ENCODE assay signal across 19 cellular contexts in genomic region chr2:11573418-11574175, GRCh38. TPM values are rescaled to one million over a fixed set of nuclear protein-coding genes. Genes with fewer than 3 reads are reported as not detected.
A peak's percentile ranks its signal among the peaks of the same experiment; 100 is the strongest.
DNase-seq lines count a peak whose midpoint lies in the region; ATAC-seq, FAIRE-seq and TF ChIP-seq lines count a peak whose summit lies in the region.
"Had no signal": no experiment of that assay in that cellular context is flagged by ENCODE, and none has a peak within 500 bp of the region (broad histone marks: within the 10 kb centered on the region; RNA-seq: fewer than 3 reads in every experiment).

No MANE protein-coding gene starts in this region.

- H2BK120ac ChIP-seq in mesenchymal stem cell (ENCODE audit: low read depth, low read length) = no peak overlapping the region

- H2BK5ac ChIP-seq in mesenchymal stem cell (ENCODE audit: low read depth, low read length, poor library complexity, severe bottlenecking) = no peak overlapping the region

- H3K4me3 Mint-ChIP-seq in activated naive CD8-positive, alpha-beta T cell treated with anti-CD3 and anti-CD28 coated beads for 36 hours = no peak overlapping the region
- no peak overlapping the region for H3K4me3 Mint-ChIP-seq in T-cell
- H3K4me3 Mint-ChIP-seq: dendritic cell treated with granulocyte-macrophage colony-stimulating factor and Interleukin-4, amounts not matched to agents 40 ng/mL and 50 ng/mL, for 4 days; nephron had no signal

- no peaks in the 10 kb centered on the region for H3K27me3 Mint-ChIP-seq in activated naive CD8-positive, alpha-beta T cell treated with anti-CD3 and anti-CD28 coated beads for 36 hours
- H3K27me3 Mint-ChIP-seq in T-cell = peaks cover 0 to 5% of the 10 kb centered on the region in 2 donors

- no peak overlapping the region for H3K9ac ChIP-seq in HepG2 (ENCODE audit: insufficient read depth, low read depth, low read length)
- H3K9ac ChIP-seq in mesenchymal stem cell (ENCODE audit: low read length) = no peak overlapping the region

- FAIRE-seq in HepG2 (lab: Jason Lieb, UNC) = no peak
- FAIRE-seq: A204.1, D721Med, small intestine had no signal

- TF ChIP-seq EP300 in HepG2 (IDR thresholded peaks at IDR 0.05; ENCODE audit: low read depth in 2 of 2, low read length in 2 of 2) (no peak), HepG2 (CRISPR knock-in tag; IDR thresholded peaks at IDR 0.05; ENCODE audit: borderline replicate concordance) (no peak)

- no peak for DNase-seq in HepG2 (ENCODE audit: low spot score)
- DNase-seq in right lobe of liver = no peak
- peak; percentile 32 for DNase-seq in astrocyte of the spinal cord (ENCODE audit: low read depth, low spot score)
- peak; percentile 66 for DNase-seq in mesenchymal stem cell
- DNase-seq in NCI-H2029 treated with DMSO at 0.1 percent for 48 hours (lab: John Stamatoyannopoulos, UW) = no peak
- no peak for DNase-seq in activated naive CD8-positive, alpha-beta T cell treated with anti-CD3 and anti-CD28 coated beads for 36 hours
- no peak for DNase-seq in HuH-7.5 (ENCODE audit: low spot score)
- no peak for DNase-seq in T-cell
- DNase-seq: left colon, NCI-H1105 treated with DMSO at 0.1 percent for 48 hours, NCI-H510A treated with DMSO at 0.1 percent for 48 hours, SIG-M5, small intestine, transverse colon had no signal

- H3K9me3 Mint-ChIP-seq in activated naive CD8-positive, alpha-beta T cell treated with anti-CD3 and anti-CD28 coated beads for 36 hours = no peaks in the 10 kb centered on the region
- no peaks in the 10 kb centered on the region for H3K9me3 Mint-ChIP-seq in T-cell
- H3K9me3 Mint-ChIP-seq: dendritic cell treated with granulocyte-macrophage colony-stimulating factor and Interleukin-4, amounts not matched to agents 40 ng/mL and 50 ng/mL, for 4 days; nephron had no signal

- H3K9me3 ChIP-seq in HepG2 (ENCODE audit: low read length) (no peaks in the 10 kb centered on the region), right lobe of liver (no peaks in the 10 kb centered on the region), mesenchymal stem cell (ENCODE audit: control insufficient read depth, low read length) (no peaks in the 10 kb centered on the region)
- H3K9me3 ChIP-seq: transverse colon had no signal

- no peak overlapping the region for H3K4me2 ChIP-seq in HepG2 (ENCODE audit: low read depth, low read length)
- no peak overlapping the region for H3K4me2 ChIP-seq in mesenchymal stem cell (ENCODE audit: low read length, poor library complexity, severe bottlenecking)

- intact Hi-C loops in HepG2 (cut with micrococcal nuclease; ENCODE audit: unreplicated experiment) = no loop called here
- intact Hi-C loops in right lobe of liver (cut with DNase I) = no loop called here

- H2AFZ ChIP-seq in HepG2 (ENCODE audit: low read length) (no peak overlapping the region), mesenchymal stem cell (ENCODE audit: low read depth, low read length) (no peak overlapping the region)

- no peak for TF ChIP-seq CTCF in HepG2 (CRISPR knock-in tag; IDR thresholded peaks at IDR 0.05)
- TF ChIP-seq CTCF in right lobe of liver (IDR thresholded peaks at IDR 0.05) = no peak
- no peak for TF ChIP-seq CTCF in astrocyte of the spinal cord (IDR thresholded peaks at IDR 0.05; ENCODE audit: low read depth, low read length)

- H3K27ac ChIP-seq in HepG2 (ENCODE audit: extremely low read length, insufficient read depth, low read length) (no peak overlapping the region), right lobe of liver (no peak overlapping the region), mesenchymal stem cell (ENCODE audit: low read length, poor library complexity, severe bottlenecking) (no peak overlapping the region)
- H3K27ac ChIP-seq: foreskin keratinocyte had no signal

- H4K20me1 ChIP-seq in HepG2 (ENCODE audit: insufficient read depth, low read length) = no peaks in the 10 kb centered on the region

- no peak overlapping the region for H2AK5ac ChIP-seq in mesenchymal stem cell (ENCODE audit: low read length, severe bottlenecking)

- TF ChIP-seq RAD21 in HepG2 (CRISPR knock-in tag; IDR thresholded peaks at IDR 0.05) = no peak

- TF ChIP-seq POLR2A in HepG2 (IDR thresholded peaks at IDR 0.05; ENCODE audit: insufficient read depth in 1 of 2, low read depth in 2 of 2, low read length in 2 of 2) = no peak
- TF ChIP-seq POLR2A in right lobe of liver (IDR thresholded peaks at IDR 0.05) = no peak

- no peak overlapping the region for H2BK15ac ChIP-seq in mesenchymal stem cell (ENCODE audit: low read depth, poor library complexity, severe bottlenecking)

- no peaks in the 10 kb centered on the region for H3K4me1 Mint-ChIP-seq in activated naive CD8-positive, alpha-beta T cell treated with anti-CD3 and anti-CD28 coated beads for 36 hours
- H3K4me1 Mint-ChIP-seq in T-cell = no peaks in the 10 kb centered on the region
- H3K4me1 Mint-ChIP-seq: nephron had no signal

- peak overlapping the region; percentile 52 for H4K91ac ChIP-seq in mesenchymal stem cell (ENCODE audit: low read length)

- BruUV-seq in HepG2 (replicated peaks; lab: Mats Ljungman, UMichigan) = no TSS peak

- ATAC-seq in HepG2 = no peak
- ATAC-seq in right lobe of liver = no peak
- no peak for ATAC-seq in T-cell (replicated peaks in 1 of 4)

- POLR2A ChIA-PET in HepG2 (lab: Yijun Ruan, JAX) (no interaction called here), T-cell (lab: Charles Lee) (no interaction called here)

- no peaks in the 10 kb centered on the region for H3K36me3 Mint-ChIP-seq in activated naive CD8-positive, alpha-beta T cell treated with anti-CD3 and anti-CD28 coated beads for 36 hours
- H3K36me3 Mint-ChIP-seq in T-cell = no peaks in the 10 kb centered on the region

- H3K4me1 ChIP-seq in HepG2 (ENCODE audit: insufficient read depth, low read length) = no peaks in the 10 kb centered on the region
- H3K4me1 ChIP-seq in right lobe of liver = no peaks in the 10 kb centered on the region
- peaks cover 9% of the 10 kb centered on the region for H3K4me1 ChIP-seq in mesenchymal stem cell (ENCODE audit: control insufficient read depth, insufficient read depth, low read depth, low read length)
- H3K4me1 ChIP-seq: foreskin keratinocyte, transverse colon had no signal

- H3K23ac ChIP-seq in mesenchymal stem cell (ENCODE audit: low read length in 2 of 2) = no peak overlapping the region

- H3K36me3 ChIP-seq in HepG2 (replicated peaks in 1 of 2; ENCODE audit: control insufficient read depth in 1 of 2, insufficient read depth in 2 of 2, low read length in 2 of 2) (peaks cover 58 to 92% of the 10 kb centered on the region in 2 experiments), right lobe of liver (no peaks in the 10 kb centered on the region), mesenchymal stem cell (ENCODE audit: control insufficient read depth in 1 of 2, insufficient read depth in 2 of 2, low read depth in 1 of 2, low read length in 2 of 2) (no peaks in the 10 kb centered on the region)
- H3K36me3 ChIP-seq: transverse colon had no signal

- H3K18ac ChIP-seq in mesenchymal stem cell (ENCODE audit: low read depth in 1 of 2, low read length in 2 of 2) = peak overlapping the region; percentile 59 to 77

- H3K4ac ChIP-seq in mesenchymal stem cell (ENCODE audit: low read depth in 1 of 2, low read length in 2 of 2) = peak overlapping the region in 1 of 2 experiments; percentile 61

- H3K27me3 ChIP-seq in HepG2 (ENCODE audit: control insufficient read depth in 1 of 2, insufficient read depth in 2 of 2, low read length in 2 of 2) (no peaks in the 10 kb centered on the region), right lobe of liver (no peaks in the 10 kb centered on the region), mesenchymal stem cell (ENCODE audit: control insufficient read depth in 1 of 2, insufficient read depth in 1 of 2, low read length in 2 of 2) (peaks cover 14 to 53% of the 10 kb centered on the region in 2 experiments)
- H3K27me3 ChIP-seq: transverse colon had no signal

- peak overlapping the region; percentile 23 to 49 for H2BK12ac ChIP-seq in mesenchymal stem cell (ENCODE audit: low read length in 2 of 2)

- no peak overlapping the region for H4K8ac ChIP-seq in mesenchymal stem cell (ENCODE audit: low read length)

- H3K79me2 ChIP-seq in HepG2 (ENCODE audit: insufficient read depth, low read length) = no peaks in the 10 kb centered on the region

- H3K4me3 ChIP-seq in HepG2 (replicated peaks in 1 of 3; ENCODE audit: insufficient read depth in 1 of 3, low read depth in 2 of 3, low read length in 3 of 3) = no peak overlapping the region
- H3K4me3 ChIP-seq in right lobe of liver = no peak overlapping the region
- H3K4me3 ChIP-seq in astrocyte of the spinal cord (ENCODE audit: low read depth, low read length) = no peak overlapping the region
- H3K4me3 ChIP-seq in mesenchymal stem cell (ENCODE audit: insufficient read depth in 1 of 2, low read depth in 1 of 2, low read length in 2 of 2) = no peak overlapping the region
- H3K4me3 ChIP-seq: transverse colon had no signal

- CTCF ChIA-PET in HepG2 (lab: Yijun Ruan, JAX; ENCODE audit: low intra/inter-chr PET ratio, low total read pairs) (no interaction called here), T-cell (lab: Charles Lee) (no interaction called here)

- H3K79me1 ChIP-seq in mesenchymal stem cell (replicated peaks; ENCODE audit: low read length, poor library complexity, severe bottlenecking) = no peaks in the 10 kb centered on the region

- H3K27ac Mint-ChIP-seq in activated naive CD8-positive, alpha-beta T cell treated with anti-CD3 and anti-CD28 coated beads for 36 hours = no peak overlapping the region
- H3K27ac Mint-ChIP-seq in T-cell = no peak overlapping the region
- H3K27ac Mint-ChIP-seq: dendritic cell treated with granulocyte-macrophage colony-stimulating factor and Interleukin-4, amounts not matched to agents 40 ng/mL and 50 ng/mL, for 4 days; nephron had no signal

- WGBS in HepG2 (ENCODE audit: low lambda C conversion rate) = 97% methylated on average over 10 of the region's 10 CpGs
- WGBS in right lobe of liver (ENCODE audit: insufficient coverage, low coverage, low lambda C conversion rate, missing lambda C conversion rate) = 76% methylated on average over 5 of the region's 10 CpGs
- 63% methylated on average over 9 of the region's 10 CpGs for WGBS in mesenchymal stem cell

- in situ Hi-C loops in HepG2 (cut with HindIII; ENCODE audit: extremely low pct_ligation_motif_present, low pct_unique_long_range_greater_than_20kb) (no loop called here), astrocyte of the spinal cord (cut with HindIII; ENCODE audit: low sequenced_read_pairs) (no loop called here)

- peak overlapping the region in 1 of 2 experiments; percentile 62 for H3K14ac ChIP-seq in mesenchymal stem cell (ENCODE audit: low read length in 2 of 2)

RNA-seq across cellular contexts. Expression of gene GREB1, which starts 39.8 kb away (rescaled TPM):
- total RNA-seq in HepG2 (2016; rRNA removed; fragmentation: Illumina TruSeq; extraction: Trizol) (61.2 and 64.2 TPM in 2 replicates), right lobe of liver (10 to 100 TPM in 2 of 6 experiments, 1 to 10 TPM in 4; 1.6 to 19.5 (median 6.5) TPM), T-cell (1 to 10 TPM in 1 of 5 donors, under 1 TPM in 4; 0.23 to 1.2 (median 0.63) TPM)
- total RNA-seq in HepG2 (2016; cell fraction: cytosol; rRNA removed; fragmentation: Illumina TruSeq; extraction: Trizol; ENCODE audit: low read depth) = 22.9 and 28.7 TPM in 2 replicates
- total RNA-seq in HepG2 (2016; cell fraction: insoluble cytoplasmic fraction; rRNA removed; fragmentation: Illumina TruSeq; extraction: Trizol) = 62.9 and 63.8 TPM in 2 replicates
- total RNA-seq in HepG2 (2016; cell fraction: membrane; rRNA removed; fragmentation: Illumina TruSeq; extraction: Trizol) = 43.0 and 57.1 TPM in 2 replicates
- 118 and 132 TPM in 2 replicates for total RNA-seq in HepG2 (2016; cell fraction: nucleus; rRNA removed; fragmentation: Illumina TruSeq; extraction: Trizol)
- polyA plus RNA-seq in HepG2 (2011; rRNA removed) = 26.8 and 31.3 TPM in 2 replicates
- polyA plus RNA-seq in HepG2 (2011; cell fraction: cytosol; rRNA removed) = 20.4 and 21.0 TPM in 2 replicates
- polyA plus RNA-seq in HepG2 (2011; cell fraction: nucleus; rRNA removed) = 110 and 130 TPM in 2 replicates
- 47.0 and 84.0 TPM in 2 replicates for polyA plus RNA-seq in HepG2 (2012)
- 10.7 and 14.3 TPM in 2 replicates for polyA plus RNA-seq in HepG2 (2016; cell fraction: cytosol; fragmentation: Illumina TruSeq; extraction: Trizol; ENCODE audit: low read depth)
- 38.8 and 51.0 TPM in 2 replicates for polyA plus RNA-seq in HepG2 (2016; cell fraction: insoluble cytoplasmic fraction; fragmentation: Illumina TruSeq; extraction: Trizol; ENCODE audit: low read depth)
- 17.8 and 18.3 TPM in 2 replicates for polyA plus RNA-seq in HepG2 (2016; cell fraction: membrane; fragmentation: Illumina TruSeq; extraction: Trizol; ENCODE audit: low read depth)
- 158 and 174 TPM in 2 replicates for polyA plus RNA-seq in HepG2 (2016; cell fraction: nucleus; fragmentation: Illumina TruSeq; extraction: Trizol; ENCODE audit: insufficient read depth, low read depth)
- polyA minus RNA-seq in HepG2 (2011; rRNA and poly(A)+ RNA removed; ENCODE audit: low replicate concordance) = 1.5 and 97.9 TPM in 2 replicates
- 60.3 and 64.2 TPM in 2 replicates for polyA minus RNA-seq in HepG2 (2011; cell fraction: cytosol; rRNA and poly(A)+ RNA removed)
- 142 and 160 TPM in 2 replicates for polyA minus RNA-seq in HepG2 (2011; cell fraction: nucleus; rRNA and poly(A)+ RNA removed)
- polyA plus RNA-seq in mesenchymal stem cell (2013, experiment 1 of 2) = 1.9 TPM
- polyA plus RNA-seq in mesenchymal stem cell (2013, experiment 2 of 2) = 1.9 TPM
- total RNA-seq in activated naive CD8-positive, alpha-beta T cell treated with anti-CD3 and anti-CD28 coated beads for 36 hours = 1 to 10 TPM in 1 of 2 experiments, under 1 TPM in 1; 0.52 to 1.0 TPM
- polyA plus RNA-seq: foreskin keratinocyte had no signal

Comparison
In these comparisons a context has a peak if more than half of its experiments do, and no peak if none do; other contexts are left out.
1. DNase-seq: peak in astrocyte of the spinal cord (single experiment) and mesenchymal stem cell (single experiment); none in HepG2 (single experiment), right lobe of liver (0 of 3), NCI-H2029 treated with DMSO at 0.1 percent for 48 hours (single experiment), activated naive CD8-positive, alpha-beta T cell treated with anti-CD3 and anti-CD28 coated beads for 36 hours (single experiment), HuH-7.5 (single experiment) and T-cell (0 of 34).